In genomic region chr12:3135522-3136461, GRCh38 we compare ENCODE assay signal across 8 cellular contexts. TPM values are rescaled to one million over a fixed set of nuclear protein-coding genes. Genes with fewer than 3 reads are reported as not detected.
DNase-seq lines count a peak whose midpoint lies in the region; ATAC-seq and TF ChIP-seq lines count a peak whose summit lies in the region.

No MANE protein-coding gene starts in this region.

- intact Hi-C loops in IMR-90 (cut with micrococcal nuclease), result loop anchor here (1.0 to 10.0 kb wide), 6 partner anchors 62 to 639 kb away; no protein-coding TSS in a partner anchor
- intact Hi-C loops in OCI-LY7 (cut with micrococcal nuclease; ENCODE audit: unreplicated experiment), result loop anchor here (1.0 kb wide), 2 partner anchors 68 to 140 kb away; no protein-coding TSS in a partner anchor

- H3K4me2 ChIP-seq in IMR-90 (ENCODE audit: low read depth, low read length), result no peak overlapping the region
- no peak overlapping the region for H3K4me2 ChIP-seq in OCI-LY7 (ENCODE audit: low read length)
- H3K4me2 ChIP-seq in parathyroid adenoma (ENCODE audit: low read length), result no peak overlapping the region

- no peak overlapping the region for H2AK9ac ChIP-seq in IMR-90 (replicated peaks; ENCODE audit: low read depth, low read length, poor library complexity)

- no peak overlapping the region for H3K23ac ChIP-seq in IMR-90 (ENCODE audit: low read depth, low read length)

- H3K27me3 ChIP-seq in IMR-90 (ENCODE audit: control insufficient read depth, insufficient read depth, low read length) (no peaks in the 10 kb centered on the region), parathyroid adenoma (ENCODE audit: control insufficient read depth, insufficient read depth, low read length) (no peaks in the 10 kb centered on the region)

- H3K27me3 Mint-ChIP-seq in glutamatergic neuron (ENCODE audit: unreplicated experiment), result peaks cover 3% of the 10 kb centered on the region

- peaks cover 19% of the 10 kb centered on the region for H3K4me1 ChIP-seq in IMR-90 (ENCODE audit: control insufficient read depth, insufficient read depth, low read length)
- H3K4me1 ChIP-seq in OCI-LY7 (ENCODE audit: insufficient read depth, low read length, poor library complexity, severe bottlenecking), result no peaks in the 10 kb centered on the region
- peaks cover 15% of the 10 kb centered on the region for H3K4me1 ChIP-seq in parathyroid adenoma

- no peak for TF ChIP-seq POLR2A in IMR-90 (IDR thresholded peaks at IDR 0.05; ENCODE audit: low read depth, low read length)

- H4K8ac ChIP-seq in IMR-90 (ENCODE audit: low read depth in 2 of 2, low read length in 2 of 2), result no peak overlapping the region

- no peak overlapping the region for H2BK15ac ChIP-seq in IMR-90 (ENCODE audit: low read depth, low read length)

- POLR2A ChIA-PET in IMR-90 (lab: Charles Lee; ENCODE audit: unreplicated experiment) (no interaction called here), OCI-LY7 (lab: Charles Lee) (interaction anchor here (0.7 kb wide), 1 partner anchor 774 kb away, joined by 3 read pairs; no protein-coding TSS in a partner anchor)

- BruUV-seq in IMR-90 (replicated peaks; lab: Mats Ljungman, UMichigan) (no TSS peak), OCI-LY7 (replicated peaks; lab: Mats Ljungman, UMichigan) (no TSS peak)

- no peak overlapping the region for H3K4me3 Mint-ChIP-seq in glutamatergic neuron (ENCODE audit: unreplicated experiment)

- no peak overlapping the region for H3K56ac ChIP-seq in IMR-90 (ENCODE audit: extremely low read depth, insufficient read depth, low read length)

- in situ Hi-C loops in IMR-90 (cut with MboI; ENCODE audit: low sequenced_read_pairs), result loop anchor here (5.0 kb wide), 2 partner anchors 72 to 137 kb away; no protein-coding TSS in a partner anchor

- no peak overlapping the region for H2BK20ac ChIP-seq in IMR-90 (ENCODE audit: low read depth, low read length)

- peaks cover 12% of the 10 kb centered on the region; the same call in 1 of the 2 replicates for H4K20me1 ChIP-seq in IMR-90 (ENCODE audit: insufficient read depth, low read length)
- 0 out of 2 replicates have a peak, but pooled peaks cover 4% of the 10 kb centered on the region for H4K20me1 ChIP-seq in OCI-LY7 (ENCODE audit: insufficient read depth, low read length)

- no peak overlapping the region for H2BK120ac ChIP-seq in IMR-90 (ENCODE audit: low read depth, low read length)

- H3K9me2 ChIP-seq in OCI-LY7 (ENCODE audit: insufficient read depth, low read length), result no peaks in the 10 kb centered on the region

- H2AFZ ChIP-seq in IMR-90 (replicated peaks; ENCODE audit: low read length, poor library complexity) (peak overlapping the region; percentile 59), OCI-LY7 (ENCODE audit: low read length) (no peak overlapping the region), parathyroid adenoma (no peak overlapping the region)

- DNase-seq in DMS79 (lab: John Stamatoyannopoulos, UW) (peak; percentile 55), IMR-90 (peak; percentile 80), OCI-LY7 (ENCODE audit: low spot score) (peak; percentile 70), glutamatergic neuron (peak; percentile 57)
- DNase-seq in activated naive CD4-positive, alpha-beta T cell treated with Interleukin-2 at 50 U/mL for 16 hours, result peak; percentile 30

- H2AK5ac ChIP-seq in IMR-90 (ENCODE audit: low read depth, low read length), result peak overlapping the region; percentile 81

- H3K79me1 ChIP-seq in IMR-90 (ENCODE audit: low read depth in 1 of 2, low read length in 2 of 2), result peaks cover 0 to 13% of the 10 kb centered on the region in 2 experiments; a peak in 3 of 4 replicates

- H4K91ac ChIP-seq in IMR-90 (ENCODE audit: insufficient read depth, low read depth, low read length), result no peak overlapping the region

- H3K4me3 ChIP-seq in IMR-90 (ENCODE audit: insufficient read depth, low read depth, low read length) (no peak overlapping the region), OCI-LY7 (ENCODE audit: low read depth, low read length, poor library complexity, severe bottlenecking) (no peak overlapping the region), parathyroid adenoma (ENCODE audit: low read depth, low read length) (no peak overlapping the region)

- H3K18ac ChIP-seq in IMR-90 (ENCODE audit: low read depth, low read length), result no peak overlapping the region

- no peak overlapping the region for H4K5ac ChIP-seq in IMR-90 (ENCODE audit: low read depth, low read length)

- H3K36me3 ChIP-seq in IMR-90 (ENCODE audit: control insufficient read depth, insufficient read depth, low read length) (no peaks in the 10 kb centered on the region), OCI-LY7 (ENCODE audit: insufficient read depth, low read length) (no peaks in the 10 kb centered on the region), parathyroid adenoma (ENCODE audit: control insufficient read depth, insufficient read depth, low read length) (no peaks in the 10 kb centered on the region)

- TF ChIP-seq RAD21 in IMR-90 (IDR thresholded peaks at IDR 0.05; ENCODE audit: low read length), result peak; percentile 97

- H3K27ac Mint-ChIP-seq in glutamatergic neuron (ENCODE audit: unreplicated experiment), result no peak overlapping the region

- H3K79me2 ChIP-seq in OCI-LY7 (ENCODE audit: insufficient read depth, low read depth, low read length) (no peaks in the 10 kb centered on the region), parathyroid adenoma (peaks cover 48% of the 10 kb centered on the region)

- ATAC-seq in IMR-90 (ENCODE audit: low read depth) (peak; percentile 71), GM21825 (IDR thresholded peaks at IDR 0.05; ENCODE audit: unreplicated experiment) (no peak), HG02970 (IDR thresholded peaks at IDR 0.05; ENCODE audit: low FRiP score, unreplicated experiment) (no peak)

- dilution Hi-C loops in IMR-90 (cut with HindIII; ENCODE audit: low sequenced_read_pairs, unreplicated experiment), result no loop called here

- CTCF ChIA-PET in IMR-90 (lab: Yijun Ruan, JAX) (interaction anchor here (1.0 to 4.7 kb wide), 4 partner anchors 9 to 139 kb away, joined by 3 to 31 read pairs (median 4); no protein-coding TSS in a partner anchor), OCI-LY7 (lab: Charles Lee; ENCODE audit: unreplicated experiment) (interaction anchor here (1.5 kb wide), 1 partner anchor 140 kb away, joined by 6 read pairs; no protein-coding TSS in a partner anchor)

- H3K4me1 Mint-ChIP-seq in glutamatergic neuron (ENCODE audit: low read depth, unreplicated experiment), result peaks cover 46% of the 10 kb centered on the region

- no peak overlapping the region for H3K9ac ChIP-seq in IMR-90 (ENCODE audit: low read depth, low read length)
- no peak overlapping the region for H3K9ac ChIP-seq in parathyroid adenoma

- WGBS in IMR-90 (ENCODE audit: extremely low coverage in 2 of 2, insufficient read length in 1 of 2), 2 experiments, result 76% methylated on average over 9 of the region's 19 CpGs; no CpG with 5 or more reads in 1 of the 2 experiments

- H3K4ac ChIP-seq in IMR-90 (ENCODE audit: low read depth, low read length), result no peak overlapping the region

- H2BK5ac ChIP-seq in IMR-90 (ENCODE audit: low read depth, low read length, poor library complexity, severe bottlenecking), result no peak overlapping the region

- peaks cover 5% of the 10 kb centered on the region for H3K9me1 ChIP-seq in IMR-90 (ENCODE audit: insufficient read depth, low read length)

- no peaks in the 10 kb centered on the region for H3K36me3 Mint-ChIP-seq in glutamatergic neuron (ENCODE audit: unreplicated experiment)

- TF ChIP-seq CTCF in IMR-90 (conservative IDR thresholded peaks at IDR 0.05; ENCODE audit: low read depth, low read length) (peak; percentile 83), OCI-LY7 (conservative IDR thresholded peaks at IDR 0.05; ENCODE audit: low read length) (peak; percentile 85), glutamatergic neuron (IDR thresholded peaks at IDR 0.05; ENCODE audit: partially characterized antibody, unreplicated experiment) (peak; percentile 88), parathyroid adenoma (IDR thresholded peaks at IDR 0.05) (peak; percentile 82)

- H3K27ac ChIP-seq in IMR-90 (ENCODE audit: insufficient read depth, low read length) (no peak overlapping the region), OCI-LY7 (ENCODE audit: low read depth, low read length, poor library complexity, severe bottlenecking) (no peak overlapping the region), parathyroid adenoma (no peak overlapping the region)

- H3K9me3 ChIP-seq in IMR-90 (ENCODE audit: control insufficient read depth, insufficient read depth, low read length) (no peaks in the 10 kb centered on the region), OCI-LY7 (ENCODE audit: low read length) (no peaks in the 10 kb centered on the region), parathyroid adenoma (ENCODE audit: control insufficient read depth, low read length) (no peaks in the 10 kb centered on the region)

- H3K14ac ChIP-seq in IMR-90 (replicated peaks; ENCODE audit: low read depth, low read length), result no peak overlapping the region

- peaks cover 2% of the 10 kb centered on the region for H3K9me3 Mint-ChIP-seq in glutamatergic neuron (ENCODE audit: unreplicated experiment)

TF ChIP-seq in IMR-90, 13 proteins besides CTCF, POLR2A, EP300 and RAD21:
- TF ChIP-seq SMC3 (IDR thresholded peaks at IDR 0.05; ENCODE audit: low read depth, low read length) (peak; percentile 97), NFE2L2 (IDR thresholded peaks at IDR 0.05; ENCODE audit: low read depth, low read length) (no peak)

RNA-seq across cellular contexts. Expression of gene TSPAN9, which starts 58.6 kb away (rescaled TPM):
- 16.1 and 17.7 TPM in 2 replicates for total RNA-seq in IMR-90 (2012; rRNA removed)
- polyA plus RNA-seq in IMR-90 (2012; rRNA removed), result 29.8 and 39.1 TPM in 2 replicates
- polyA plus RNA-seq in IMR-90 (2012; cell fraction: cytosol; rRNA removed), result 14.4 and 30.5 TPM in 2 replicates
- 29.7 and 33.9 TPM in 2 replicates for polyA plus RNA-seq in IMR-90 (2012; cell fraction: nucleus; rRNA removed; ENCODE audit: low replicate concordance)
- total RNA-seq in OCI-LY7 (2014; rRNA removed; shearing (Covaris generic)), result 0.50 TPM in 1 of 2 replicates, not detected in the other
- 0.74 and 1.3 TPM in 2 replicates for total RNA-seq in OCI-LY7 (2022)
- 142 TPM for total RNA-seq in glutamatergic neuron (ENCODE audit: unreplicated experiment)

Comparison
In these comparisons a context has a peak if more than half of its experiments do, and no peak if none do; other contexts are left out.
1. DNase-seq: peak in every context shown above with its lines; median percentile 80 in IMR-90; 70 in OCI-LY7; 57 in glutamatergic neuron; 55 in DMS79; 30 in activated naive CD4-positive, alpha-beta T cell treated with Interleukin-2 at 50 U/mL for 16 hours.